ENCODE assay signal across 25 cellular contexts in genomic region chrX:133868250-133868649, GRCh38.
"Had no signal": no experiment of that assay in that cellular context is flagged by ENCODE, and none has a peak within 500 bp of the region (broad histone marks: within the 10 kb centered on the region; RNA-seq: fewer than 3 reads in every experiment).

No MANE protein-coding gene starts in this region.

- H3K4me3 Mint-ChIP-seq: dendritic cell treated with granulocyte-macrophage colony-stimulating factor and Interleukin-4, amounts not matched to agents 40 ng/mL and 50 ng/mL, for 4 days; endodermal cell had no signal

- H3K27ac ChIP-seq: colonic mucosa, coronary artery, dorsolateral prefrontal cortex, epithelial cell of prostate, esophagus muscularis mucosa, esophagus squamous epithelium, foreskin keratinocyte, gastrocnemius medialis, gastroesophageal sphincter, heart left ventricle, heart right ventricle, hepatocyte had no signal

- H3K27me3 ChIP-seq: colonic mucosa, esophagus muscularis mucosa, esophagus squamous epithelium, foreskin keratinocyte, gastrocnemius medialis, gastroesophageal sphincter, heart right ventricle, hepatocyte had no signal

- H3K4me3 ChIP-seq: colonic mucosa, coronary artery, dorsolateral prefrontal cortex, esophagus muscularis mucosa, esophagus squamous epithelium, gastrocnemius medialis, gastroesophageal sphincter, heart left ventricle, heart right ventricle, hepatocyte had no signal

- H3K27ac Mint-ChIP-seq: dendritic cell treated with granulocyte-macrophage colony-stimulating factor and Interleukin-4, amounts not matched to agents 40 ng/mL and 50 ng/mL, for 4 days; endodermal cell had no signal

- DNase-seq: colonic mucosa; cortex of kidney; dermis blood vessel endothelial cell; dorsolateral prefrontal cortex; effector CD4-positive, alpha-beta T cell; effector CD8-positive, alpha-beta T cell; effector memory CD4-positive, alpha-beta T cell; endodermal cell; erythroblast; esophagus squamous epithelium; foreskin fibroblast; foreskin keratinocyte; foreskin melanocyte; gastrocnemius medialis; glutamatergic neuron; head of caudate nucleus; heart left ventricle; heart right ventricle had no signal

- H3K27me3 Mint-ChIP-seq: dendritic cell treated with granulocyte-macrophage colony-stimulating factor and Interleukin-4, amounts not matched to agents 40 ng/mL and 50 ng/mL, for 4 days had no signal

- H3K36me3 ChIP-seq: colonic mucosa, esophagus muscularis mucosa, esophagus squamous epithelium, gastrocnemius medialis, gastroesophageal sphincter, heart left ventricle, heart right ventricle had no signal

- ATAC-seq: esophagus mucosa, foreskin keratinocyte, gastrocnemius medialis, gastroesophageal sphincter, heart left ventricle, heart right ventricle had no signal

- H3K4me2 ChIP-seq: hepatocyte had no signal

- H3K4me1 ChIP-seq: colonic mucosa, esophagus muscularis mucosa, esophagus squamous epithelium, foreskin keratinocyte, gastrocnemius medialis, gastroesophageal sphincter, heart left ventricle, heart right ventricle had no signal

- H3K79me2 ChIP-seq: hepatocyte had no signal

- H3K9me3 ChIP-seq: colonic mucosa, esophagus squamous epithelium, gastrocnemius medialis, gastroesophageal sphincter, heart right ventricle had no signal
